Comparison of ENCODE assay signal across 8 cellular contexts in the genomic region with DNA sequence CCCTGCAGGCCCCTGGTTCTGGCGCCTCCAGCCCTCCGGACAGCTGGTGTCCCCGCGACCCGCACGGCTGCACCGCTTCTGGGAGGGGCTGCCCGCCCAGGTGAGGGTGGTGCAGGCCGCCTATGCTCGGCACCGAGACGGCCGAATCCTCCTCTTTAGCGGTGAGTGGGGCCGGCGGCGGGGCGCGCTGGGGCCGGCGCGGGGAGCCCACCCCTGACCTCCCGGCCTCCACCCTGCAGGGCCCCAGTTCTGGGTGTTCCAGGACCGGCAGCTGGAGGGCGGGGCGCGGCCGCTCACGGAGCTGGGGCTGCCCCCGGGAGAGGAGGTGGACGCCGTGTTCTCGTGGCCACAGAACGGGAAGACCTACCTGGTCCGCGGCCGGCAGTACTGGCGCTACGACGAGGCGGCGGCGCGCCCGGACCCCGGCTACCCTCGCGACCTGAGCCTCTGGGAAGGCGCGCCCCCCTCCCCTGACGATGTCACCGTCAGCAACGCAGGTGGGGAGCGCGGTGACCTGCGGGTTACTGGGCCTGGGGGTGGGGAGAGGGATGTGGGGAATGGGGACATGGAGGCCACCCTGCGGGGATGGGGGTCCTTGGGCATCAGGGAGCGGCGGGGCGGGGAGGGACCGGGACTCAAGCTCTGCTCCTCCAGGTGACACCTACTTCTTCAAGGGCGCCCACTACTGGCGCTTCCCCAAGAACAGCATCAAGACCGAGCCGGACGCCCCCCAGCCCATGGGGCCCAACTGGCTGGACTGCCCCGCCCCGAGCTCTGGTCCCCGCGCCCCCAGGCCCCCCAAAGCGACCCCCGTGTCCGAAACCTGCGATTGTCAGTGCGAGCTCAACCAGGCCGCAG. TPM values are rescaled to one million over a fixed set of nuclear protein-coding genes. Genes with fewer than 3 reads are reported as not detected.
DNase-seq lines count a peak whose midpoint lies in the region; ATAC-seq, FAIRE-seq and TF ChIP-seq lines count a peak whose summit lies in the region.

No MANE protein-coding gene starts in this region.

- no peaks in the 10 kb centered on the region for H3K27me3 ChIP-seq in CD4-positive, CD25-positive, alpha-beta regulatory T cell (ENCODE audit: control insufficient read depth, insufficient read depth, low read length)
- H3K27me3 ChIP-seq in pancreas: no peaks in the 10 kb centered on the region

- H3K4me1 ChIP-seq in CD4-positive, CD25-positive, alpha-beta regulatory T cell (ENCODE audit: control insufficient read depth, insufficient read depth, low read length, poor library complexity, severe bottlenecking): peaks cover 47% of the 10 kb centered on the region
- H3K4me1 ChIP-seq in pancreas: peaks cover 0 to 8% (median 6%) of the 10 kb centered on the region in 3 donors

- no peaks in the 10 kb centered on the region for H3K9me3 Mint-ChIP-seq in CD4-positive, CD25-positive, alpha-beta regulatory T cell

- peaks cover 14% of the 10 kb centered on the region for H3K36me3 Mint-ChIP-seq in CD4-positive, CD25-positive, alpha-beta regulatory T cell

- peak overlapping the region; percentile 54 to 87 (median 80) for H3K27ac Mint-ChIP-seq in CD4-positive, CD25-positive, alpha-beta regulatory T cell

- peak in 2 of 3 donors; percentile 40 to 77 for DNase-seq in CD4-positive, CD25-positive, alpha-beta regulatory T cell
- DNase-seq in NB4 (ENCODE audit: low read depth): peak; percentile 75
- peak; percentile 56 for DNase-seq in activated naive CD4-positive, alpha-beta T cell treated with anti-CD3 and anti-CD28 coated beads, Interleukin-2, amount 50 U/mL, for 16 hours
- DNase-seq in Right ventricle myocardium superior: peak; percentile 72
- peak in 5 of 6 donors; percentile 58 to 88 (median 74) for DNase-seq in pancreas
- DNase-seq in AG08396 (ENCODE audit: low spot score): no peak
- DNase-seq in DMS114 treated with DMSO at 0.1 percent for 48 hours (lab: John Stamatoyannopoulos, UW; ENCODE audit: unreplicated experiment): no peak

- no peak for FAIRE-seq in pancreas (lab: Jason Lieb, UNC)

- H3K36me3 ChIP-seq in CD4-positive, CD25-positive, alpha-beta regulatory T cell (ENCODE audit: control insufficient read depth, insufficient read depth, low read length): no peaks in the 10 kb centered on the region
- no peaks in the 10 kb centered on the region for H3K36me3 ChIP-seq in pancreas

- peak; percentile 35 to 42 for ATAC-seq in CD4-positive, CD25-positive, alpha-beta regulatory T cell (ENCODE audit: low read depth in 2 of 2)
- ATAC-seq in GM21381 (IDR thresholded peaks at IDR 0.05; ENCODE audit: unreplicated experiment) (peak; percentile 31), Right ventricle myocardium superior (ENCODE audit: poor library complexity) (peak; percentile 42), pancreas (peak; percentile 46 to 66 (median 58))

- H3K27ac ChIP-seq in CD4-positive, CD25-positive, alpha-beta regulatory T cell (ENCODE audit: insufficient read depth, low read length, poor library complexity, severe bottlenecking): peak overlapping the region; percentile 79
- peak overlapping the region in 2 of 4 donors; percentile 90 to 92 for H3K27ac ChIP-seq in pancreas

- H3K9me3 ChIP-seq in CD4-positive, CD25-positive, alpha-beta regulatory T cell (ENCODE audit: control insufficient read depth in 2 of 2, low read length in 2 of 2): no peaks in the 10 kb centered on the region
- H3K9me3 ChIP-seq in pancreas: no peaks in the 10 kb centered on the region

- no peaks in the 10 kb centered on the region for H3K27me3 Mint-ChIP-seq in CD4-positive, CD25-positive, alpha-beta regulatory T cell

- intact Hi-C loops in Right ventricle myocardium superior (cut with DNase I): loop anchor here (5.0 to 10.0 kb wide), 2 partner anchors 69 to 106 kb away; no protein-coding TSS in a partner anchor
- intact Hi-C loops in pancreas (cut with DNase I): no loop called here

- TF ChIP-seq CTCF in NB4 (IDR thresholded peaks at IDR 0.05; ENCODE audit: low read depth, low read length) (peak; percentile 30), pancreas (IDR thresholded peaks at IDR 0.05) (no peak)

- WGBS in pancreas, 2 donors: 5% methylated on average over 64 to 76 of the region's 76 CpGs

- H3K4me3 Mint-ChIP-seq in CD4-positive, CD25-positive, alpha-beta regulatory T cell: peak overlapping the region; percentile 88 to 92 (median 92)

- no peak overlapping the region for H3K4me3 ChIP-seq in CD4-positive, CD25-positive, alpha-beta regulatory T cell (ENCODE audit: low read depth, low read length)
- H3K4me3 ChIP-seq in NB4 (ENCODE audit: low read depth, low read length): peak overlapping the region; percentile 61
- peak overlapping the region; percentile 80 to 96 (median 86) for H3K4me3 ChIP-seq in pancreas

- no peak for TF ChIP-seq POLR2A in NB4 (IDR thresholded peaks at IDR 0.05; ENCODE audit: extremely low read depth, insufficient read length)

- H3K4me1 Mint-ChIP-seq in CD4-positive, CD25-positive, alpha-beta regulatory T cell: peaks cover 4 to 61% (median 28%) of the 10 kb centered on the region in 4 donors

RNA-seq across cellular contexts. Expression of a gene that starts 7.0 kb away (rescaled TPM):
- 1,611 TPM for total RNA-seq in CD4-positive, CD25-positive, alpha-beta regulatory T cell
- 1,000 to 10,000 TPM; 3,219 to 6,021 (median 4,004) TPM for polyA plus RNA-seq in CD4-positive, CD25-positive, alpha-beta regulatory T cell
- 42.6 TPM for total RNA-seq in Right ventricle myocardium superior
- 100 to 1,000 TPM; 151 to 928 (median 250) TPM for total RNA-seq in pancreas
- polyA plus RNA-seq in pancreas: 100 to 1,000 TPM; 232 to 815 TPM

RNA-seq across cellular contexts. Expression of a gene that starts 12.0 kb away (rescaled TPM):
- total RNA-seq in CD4-positive, CD25-positive, alpha-beta regulatory T cell: 1.6 TPM
- 1 to 10 TPM in 1 of 4 donors, under 1 TPM in 2, not detected in 1; 0.16 to 1.0 (median 0.29) TPM for polyA plus RNA-seq in CD4-positive, CD25-positive, alpha-beta regulatory T cell
- 1.3 TPM for total RNA-seq in Right ventricle myocardium superior
- total RNA-seq in pancreas: 1 to 10 TPM in 2 of 6 donors, under 1 TPM in 4; 0.28 to 1.6 (median 0.72) TPM
- polyA plus RNA-seq in pancreas: 1 to 10 TPM; 1.4 to 1.6 TPM

RNA-seq across cellular contexts. Expression of a gene that starts 21.7 kb away (rescaled TPM):
- total RNA-seq in CD4-positive, CD25-positive, alpha-beta regulatory T cell: not detected
- not detected for polyA plus RNA-seq in CD4-positive, CD25-positive, alpha-beta regulatory T cell
- total RNA-seq in Right ventricle myocardium superior (not detected), pancreas (100 to 1,000 TPM in 1 of 6 donors, 10 to 100 TPM in 5; 48.9 to 106 (median 64.3) TPM)
- polyA plus RNA-seq in pancreas: 100 to 1,000 TPM; 126 to 325 TPM

RNA-seq across cellular contexts. Expression of a gene that starts 34.6 kb away (rescaled TPM):
- total RNA-seq in CD4-positive, CD25-positive, alpha-beta regulatory T cell: 16.2 TPM
- 10 to 100 TPM; 37.1 to 49.2 (median 41.0) TPM for polyA plus RNA-seq in CD4-positive, CD25-positive, alpha-beta regulatory T cell
- total RNA-seq in Right ventricle myocardium superior (11.0 TPM), pancreas (10 to 100 TPM in 1 of 6 donors, 1 to 10 TPM in 5; 6.2 to 13.0 (median 7.7) TPM)
- polyA plus RNA-seq in pancreas: 10 to 100 TPM; 33.2 to 38.2 TPM

RNA-seq across cellular contexts. Expression of a gene that starts 34.7 kb away (rescaled TPM):
- 12.9 TPM for total RNA-seq in CD4-positive, CD25-positive, alpha-beta regulatory T cell
- 10 to 100 TPM; 18.0 to 20.7 (median 19.0) TPM for polyA plus RNA-seq in CD4-positive, CD25-positive, alpha-beta regulatory T cell
- 53.5 TPM for total RNA-seq in Right ventricle myocardium superior
- total RNA-seq in pancreas: 10 to 100 TPM; 10.5 to 24.1 (median 12.4) TPM
- polyA plus RNA-seq in pancreas: 100 to 1,000 TPM in 1 of 2 donors, 10 to 100 TPM in 1; 93.1 to 119 TPM

Comparison
In these comparisons a context has a peak if more than half of its experiments do, and no peak if none do; other contexts are left out.
1. DNase-seq: peak in CD4-positive, CD25-positive, alpha-beta regulatory T cell (2 of 3), NB4 (single experiment), activated naive CD4-positive, alpha-beta T cell treated with anti-CD3 and anti-CD28 coated beads, Interleukin-2, amount 50 U/mL, for 16 hours (single experiment), Right ventricle myocardium superior (single experiment) and pancreas (5 of 6); none in AG08396 (single experiment) and DMS114 treated with DMSO at 0.1 percent for 48 hours (single experiment).
2. RNA of a gene that starts 21.7 kb away (total RNA-seq): 48.9 to 106 TPM in pancreas; not detected in Right ventricle myocardium superior (single experiment) and not detected in CD4-positive, CD25-positive, alpha-beta regulatory T cell (single experiment); every median in the first group is over 10 times any median in the second.
3. Peak in every context shown above with its lines, with median percentiles within 50 percentile points of each other: ATAC-seq.